ENCODE assay signal across 20 cellular contexts in the genomic region with DNA sequence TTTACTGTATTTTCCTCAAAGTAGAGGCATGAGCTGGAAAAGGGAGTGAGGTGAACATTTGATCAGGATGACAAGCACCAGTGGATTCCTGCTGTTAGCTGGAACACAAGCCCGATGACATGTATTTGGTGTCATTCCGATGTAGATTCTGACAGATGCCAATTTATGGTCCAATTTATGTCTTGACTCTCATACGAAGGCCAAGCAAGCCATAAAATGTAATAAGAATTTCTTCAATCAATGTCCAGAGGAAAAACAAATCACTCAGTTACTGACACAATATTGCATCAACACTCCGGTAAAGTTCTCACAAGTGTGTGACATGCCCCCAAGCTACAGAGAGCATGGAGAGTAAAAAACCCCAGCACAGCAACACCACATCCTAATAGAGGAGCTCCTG.
DNase-seq lines count a peak whose midpoint lies in the region; ATAC-seq, FAIRE-seq and TF ChIP-seq lines count a peak whose summit lies in the region.
"Had no signal": no experiment of that assay in that cellular context is flagged by ENCODE, and none has a peak within 500 bp of the region (broad histone marks: within the 10 kb centered on the region; RNA-seq: fewer than 3 reads in every experiment).

No MANE protein-coding gene starts in this region.

- intact Hi-C loops in endothelial cell of umbilical vein (cut with micrococcal nuclease), result no loop called here

- no peaks in the 10 kb centered on the region for H3K9me2 ChIP-seq in OCI-LY1 (ENCODE audit: low read depth, low read length)

- no peak for TF ChIP-seq CTCF in OCI-LY1 (IDR thresholded peaks at IDR 0.05; ENCODE audit: low read length)
- no peak for TF ChIP-seq CTCF in endothelial cell of umbilical vein (IDR thresholded peaks at IDR 0.05; ENCODE audit: extremely low read depth in 1 of 2, insufficient read depth in 1 of 2, low read depth in 1 of 2, low read length in 2 of 2)
- no peak for TF ChIP-seq CTCF in neural progenitor cell (IDR thresholded peaks at IDR 0.05)

- H3K9ac ChIP-seq in OCI-LY1 (ENCODE audit: low read length) (peak overlapping the region; percentile 45; the same call in 1 of the 2 replicates), endothelial cell of umbilical vein (replicated peaks; ENCODE audit: extremely low read depth, insufficient read depth, low read length) (no peak overlapping the region), neural progenitor cell (no peak overlapping the region)
- H3K9ac ChIP-seq: GM23248 had no signal

- no peaks in the 10 kb centered on the region for H3K9me1 ChIP-seq in endothelial cell of umbilical vein (replicated peaks; ENCODE audit: control insufficient read depth, extremely low read depth, insufficient read depth, low read length)

- no peak for TF ChIP-seq POLR2A in endothelial cell of umbilical vein (IDR thresholded peaks at IDR 0.05; ENCODE audit: low read depth, low read length)

- POLR2A ChIA-PET in endothelial cell of umbilical vein (lab: Charles Lee), result no interaction called here

- peaks cover 15% of the 10 kb centered on the region for H3K9me3 Mint-ChIP-seq in neural progenitor cell

- H3F3A ChIP-seq in OCI-LY1 (ENCODE audit: insufficient read depth, low read length), result no peaks in the 10 kb centered on the region
- H3F3A ChIP-seq in neural progenitor cell (ENCODE audit: low read depth), result no peaks in the 10 kb centered on the region

- no TSS peak for BruUV-seq in endothelial cell of umbilical vein (replicated peaks; lab: Mats Ljungman, UMichigan)

- H3K27ac ChIP-seq in OCI-LY1 (ENCODE audit: low read depth, low read length, poor library complexity, severe bottlenecking), result peak overlapping the region; percentile 77
- no peak overlapping the region for H3K27ac ChIP-seq in endothelial cell of umbilical vein (ENCODE audit: insufficient read depth, low read depth, low read length)
- H3K27ac ChIP-seq in neural progenitor cell, result no peak overlapping the region
- H3K27ac ChIP-seq: GM23248 had no signal

- H3K4me2 ChIP-seq in OCI-LY1 (ENCODE audit: low read length) (peak overlapping the region; percentile 63), endothelial cell of umbilical vein (ENCODE audit: insufficient read depth, low read length) (no peak overlapping the region), neural progenitor cell (no peak overlapping the region)

- H3K9me3 ChIP-seq in OCI-LY1 (ENCODE audit: low read length) (peaks cover 10% of the 10 kb centered on the region; the same call in 1 of the 2 replicates), endothelial cell of umbilical vein (replicated peaks; ENCODE audit: control insufficient read depth, insufficient read depth, low read length) (no peaks in the 10 kb centered on the region), neural progenitor cell (ENCODE audit: low read depth) (no peaks in the 10 kb centered on the region)
- H3K9me3 ChIP-seq: BE2C had no signal

- peak overlapping the region; percentile 21 for H3K4me3 ChIP-seq in OCI-LY1 (ENCODE audit: low read depth, low read length, poor library complexity, severe bottlenecking)
- no peak overlapping the region for H3K4me3 ChIP-seq in endothelial cell of umbilical vein (replicated peaks in 1 of 3; ENCODE audit: insufficient read depth in 1 of 3, low read depth in 1 of 3, low read length in 3 of 3)
- H3K4me3 ChIP-seq in neural progenitor cell, result no peak overlapping the region
- H3K4me3 ChIP-seq: GM12878, GM23248 had no signal

- FAIRE-seq in endothelial cell of umbilical vein (lab: Jason Lieb, UNC), result no peak
- FAIRE-seq: GM12878 had no signal

- no peaks in the 10 kb centered on the region for H3K79me2 ChIP-seq in OCI-LY1 (ENCODE audit: insufficient read depth, low read length)
- no peaks in the 10 kb centered on the region for H3K79me2 ChIP-seq in endothelial cell of umbilical vein (ENCODE audit: control insufficient read depth, insufficient read depth, low read length)
- H3K79me2 ChIP-seq in neural progenitor cell (ENCODE audit: low read depth), result no peaks in the 10 kb centered on the region

- H2AFZ ChIP-seq in OCI-LY1 (ENCODE audit: low read length), result peak overlapping the region; percentile 57; the same call in 1 of the 2 replicates
- peak overlapping the region; percentile 50 for H2AFZ ChIP-seq in endothelial cell of umbilical vein (ENCODE audit: low read depth, low read length)
- H2AFZ ChIP-seq in neural progenitor cell (replicated peaks), result peak overlapping the region; percentile 37
- H2AFZ ChIP-seq: GM23248 had no signal

- no peak overlapping the region for H3K27ac Mint-ChIP-seq in neural progenitor cell
- H3K27ac Mint-ChIP-seq: CD4-positive, CD25-positive, alpha-beta regulatory T cell; CD8-positive, alpha-beta memory T cell had no signal

- ATAC-seq in GM19328 (IDR thresholded peaks at IDR 0.05; ENCODE audit: unreplicated experiment), result no peak
- ATAC-seq: GM12878, HCT116 had no signal

- peaks cover 5% of the 10 kb centered on the region for H3K36me3 Mint-ChIP-seq in neural progenitor cell
- H3K36me3 Mint-ChIP-seq: CD4-positive, CD25-positive, alpha-beta regulatory T cell; CD8-positive, alpha-beta memory T cell had no signal

- peaks cover 10% of the 10 kb centered on the region for H3K4me1 Mint-ChIP-seq in neural progenitor cell
- H3K4me1 Mint-ChIP-seq: CD4-positive, CD25-positive, alpha-beta regulatory T cell; CD8-positive, alpha-beta memory T cell had no signal

- no peak overlapping the region for H3K4me3 Mint-ChIP-seq in neural progenitor cell
- H3K4me3 Mint-ChIP-seq: CD4-positive, CD25-positive, alpha-beta regulatory T cell; CD8-positive, alpha-beta memory T cell had no signal

- H3K36me3 ChIP-seq in OCI-LY1 (ENCODE audit: insufficient read depth, low read length) (peaks cover 20% of the 10 kb centered on the region), endothelial cell of umbilical vein (ENCODE audit: control insufficient read depth in 2 of 2, extremely low read depth in 1 of 2, insufficient read depth in 2 of 2, low read length in 2 of 2) (no peaks in the 10 kb centered on the region), neural progenitor cell (no peaks in the 10 kb centered on the region)
- H3K36me3 ChIP-seq: BE2C had no signal

- H3K27me3 Mint-ChIP-seq in neural progenitor cell (ENCODE audit: insufficient read depth, low read depth), result no peaks in the 10 kb centered on the region
- H3K27me3 Mint-ChIP-seq: CD4-positive, CD25-positive, alpha-beta regulatory T cell; CD8-positive, alpha-beta memory T cell had no signal

- no peaks in the 10 kb centered on the region for H4K20me1 ChIP-seq in OCI-LY1 (ENCODE audit: insufficient read depth, low read length)
- H4K20me1 ChIP-seq in endothelial cell of umbilical vein (replicated peaks; ENCODE audit: control insufficient read depth, extremely low read depth, insufficient read depth, low read length), result no peaks in the 10 kb centered on the region
- H4K20me1 ChIP-seq in neural progenitor cell (ENCODE audit: low read depth), result no peaks in the 10 kb centered on the region

- H3K4me1 ChIP-seq in OCI-LY1 (ENCODE audit: insufficient read depth, low read length, severe bottlenecking) (peaks cover 35% of the 10 kb centered on the region), endothelial cell of umbilical vein (ENCODE audit: control insufficient read depth, extremely low read depth, insufficient read depth, low read length) (no peaks in the 10 kb centered on the region), neural progenitor cell (no peaks in the 10 kb centered on the region)
- H3K4me1 ChIP-seq: BE2C had no signal

- H3K27me3 ChIP-seq in OCI-LY1 (ENCODE audit: insufficient read depth, low read length), result no peaks in the 10 kb centered on the region
- peaks cover 0 to 2% of the 10 kb centered on the region in 2 experiments for H3K27me3 ChIP-seq in endothelial cell of umbilical vein (ENCODE audit: control insufficient read depth in 2 of 2, insufficient read depth in 2 of 2, low read length in 2 of 2)
- no peaks in the 10 kb centered on the region for H3K27me3 ChIP-seq in neural progenitor cell
- H3K27me3 ChIP-seq: BE2C had no signal

- CTCF ChIA-PET in endothelial cell of umbilical vein (lab: Charles Lee), result no interaction called here

- DNase-seq in endothelial cell of umbilical vein (ENCODE audit: low read depth, low spot score) (no peak), neural progenitor cell (ENCODE audit: low spot score) (no peak)
- no peak for DNase-seq in stimulated activated CD4-positive, alpha-beta T cell treated with anti-CD3 and anti-CD28 coated beads, Interleukin-4, amount 100 ng/mL, for 1 hour
- no peak for DNase-seq in activated naive CD4-positive, alpha-beta T cell (lab: John Stamatoyannopoulos, UW)
- DNase-seq: ACHN; BE2C; C1 segment of cervical spinal cord; CD4-positive, CD25-positive, alpha-beta regulatory T cell; CD8-positive, alpha-beta memory T cell; COR-L47; DMS 273 treated with DMSO at 0.1 percent for 48 hours; DMS53; DND-41; EL; GM23248; H7 had no signal

- dilution Hi-C loops in endothelial cell of umbilical vein (cut with MboI; ENCODE audit: extremely low pct_ligation_motif_present, low sequenced_read_pairs), result no loop called here

TF ChIP-seq in endothelial cell of umbilical vein, 7 proteins besides CTCF, POLR2A, EP300 and RAD21:
- TF ChIP-seq EZH2 (IDR thresholded peaks at IDR 0.05; ENCODE audit: borderline replicate concordance, low read depth, low read length, severe bottlenecking), result no peak
- no peak for TF ChIP-seq GATA2 (IDR thresholded peaks at IDR 0.05; ENCODE audit: insufficient read depth, insufficient read length, low read depth, low read length)
- TF ChIP-seq POLR2AphosphoS5 (IDR thresholded peaks at IDR 0.05; ENCODE audit: insufficient read depth, low read depth, low read length), result no peak
- TF ChIP-seq FOS (IDR thresholded peaks at IDR 0.05; ENCODE audit: borderline replicate concordance, insufficient read depth, low read length), result no peak
- TF ChIP-seq JUN (IDR thresholded peaks at IDR 0.05; ENCODE audit: borderline replicate concordance, insufficient read depth, insufficient read length, low read depth), result no peak
- TF ChIP-seq MYC (IDR thresholded peaks at IDR 0.05; ENCODE audit: low read depth, low read length), result no peak
- TF ChIP-seq, protein P1, sequence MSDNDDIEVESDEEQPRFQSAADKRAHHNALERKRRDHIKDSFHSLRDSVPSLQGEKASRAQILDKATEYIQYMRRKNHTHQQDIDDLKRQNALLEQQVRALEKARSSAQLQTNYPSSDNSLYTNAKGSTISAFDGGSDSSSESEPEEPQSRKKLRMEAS (IDR thresholded peaks at IDR 0.05; ENCODE audit: insufficient read depth, insufficient read length), result no peak
